Comparison of ENCODE assay signal across 30 cellular contexts in the genomic region with DNA sequence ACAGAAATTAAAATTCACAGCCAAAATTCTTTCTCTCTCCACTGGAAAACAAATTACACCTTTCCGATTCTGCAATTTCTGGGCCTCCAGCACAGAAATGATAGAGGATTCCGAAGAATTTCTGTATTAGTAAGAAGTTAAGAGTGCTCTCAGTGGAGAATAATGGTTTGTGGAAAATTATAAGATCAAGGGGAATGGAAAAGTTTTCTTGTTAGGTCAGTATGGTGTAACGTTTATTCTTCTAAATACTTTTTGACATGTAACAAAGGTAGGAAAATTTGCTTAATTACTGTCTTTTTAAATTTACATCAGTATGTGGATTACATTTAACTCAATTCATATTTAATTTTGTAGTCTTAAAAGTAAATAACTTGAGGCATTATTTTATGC.
DNase-seq lines count a peak whose midpoint lies in the region; ATAC-seq and TF ChIP-seq lines count a peak whose summit lies in the region.
"Had no signal": no experiment of that assay in that cellular context is flagged by ENCODE, and none has a peak within 500 bp of the region (broad histone marks: within the 10 kb centered on the region; RNA-seq: fewer than 3 reads in every experiment).

No MANE protein-coding gene starts in this region.

- peaks cover 54% of the 10 kb centered on the region for H3K4me1 ChIP-seq in HUES48 (ENCODE audit: control insufficient read depth, insufficient read depth, low read length)
- H3K4me1 ChIP-seq: parathyroid adenoma had no signal

- DNase-seq in activated T-cell treated with anti-CD3 and anti-CD28 coated beads, Interleukin-2, amount 50 U/mL, for 72 hours: no peak
- DNase-seq in activated T-cell treated with anti-CD3 and anti-CD28 coated beads, Interleukin-2, amount 50 U/mL, for 4 hours: no peak
- DNase-seq in type B pancreatic cell (ENCODE audit: extremely low spot score, unreplicated experiment): no peak
- no peak for DNase-seq in epidermal melanocyte (ENCODE audit: insufficient read length, low spot score)
- DNase-seq in DMS153 (lab: John Stamatoyannopoulos, UW): no peak
- DNase-seq: activated CD8-positive, alpha-beta memory T cell treated with anti-CD3 and anti-CD28 coated beads, Interleukin-2, amount 50 U/mL, for 4 hours; activated gamma-delta T cell; amygdala; C1 segment of cervical spinal cord; Calu3; cortex of kidney; EL; esophagus squamous epithelium; immature natural killer cell; KBM-7; left ventricle myocardium inferior; NCI-H1436 treated with DMSO at 0.1 percent for 48 hours; spleen; stimulated activated CD4-positive, alpha-beta T cell treated with anti-CD3 and anti-CD28 coated beads, Interleukin-4, amount 100 ng/mL, for 1 hour; T-helper 2 cell had no signal

- H3K9me3 ChIP-seq in HUES48 (ENCODE audit: control insufficient read depth, insufficient read depth, low read length): no peaks in the 10 kb centered on the region
- H3K9me3 ChIP-seq: left ventricle myocardium inferior, SJSA1, suprapubic skin had no signal

- TF ChIP-seq CTCF in brain (conservative IDR thresholded peaks at IDR 0.05) (no peak), type B pancreatic cell (conservative IDR thresholded peaks at IDR 0.05) (no peak)

- peak overlapping the region; percentile 56 for H3K27ac ChIP-seq in HUES48 (ENCODE audit: low read depth, low read length)
- H3K27ac ChIP-seq: esophagus squamous epithelium, hepatocyte, left ventricle myocardium inferior, parathyroid adenoma, right atrium auricular region, SJSA1, spleen, suprapubic skin had no signal

- peaks cover 3 to 17% of the 10 kb centered on the region in 2 donors for H3K36me3 Mint-ChIP-seq in activated T-cell treated with anti-CD3 and anti-CD28 coated beads, Interleukin-2, amount 50 U/mL, for 72 hours (ENCODE audit: insufficient read depth in 2 of 2)
- H3K36me3 Mint-ChIP-seq in activated T-cell treated with anti-CD3 and anti-CD28 coated beads, Interleukin-2, amount 50 U/mL, for 4 hours (ENCODE audit: insufficient read depth): no peaks in the 10 kb centered on the region
- no peaks in the 10 kb centered on the region for H3K36me3 Mint-ChIP-seq in brain
- H3K36me3 Mint-ChIP-seq in type B pancreatic cell: no peaks in the 10 kb centered on the region
- H3K36me3 Mint-ChIP-seq: mesothelial cell of epicardium had no signal

- H3K36me3 ChIP-seq in HUES48 (ENCODE audit: control insufficient read depth, insufficient read depth, low read length): no peaks in the 10 kb centered on the region
- H3K36me3 ChIP-seq: esophagus squamous epithelium, left ventricle myocardium inferior, right atrium auricular region, SJSA1, spleen, suprapubic skin had no signal

- peak overlapping the region; percentile 7; the same call in 1 of the 2 replicates for H3K4me3 ChIP-seq in HUES48 (ENCODE audit: low read depth, low read length)
- H3K4me3 ChIP-seq: esophagus squamous epithelium, hepatocyte, left ventricle myocardium inferior, right atrium auricular region, SJSA1, suprapubic skin had no signal

- no peak for ATAC-seq in activated T-cell treated with anti-CD3 and anti-CD28 coated beads, Interleukin-2, amount 50 U/mL, for 72 hours (replicated peaks in 1 of 2)
- no peak for ATAC-seq in activated T-cell treated with anti-CD3 and anti-CD28 coated beads, Interleukin-2, amount 50 U/mL, for 4 hours
- ATAC-seq: stimulated activated memory B cell treated with anti-CD40 and anti-IgM and Interleukin-4, amounts not matched to agents 10 μg/mL and 1 μg/mL and 100 μg/mL, for 72 hours had no signal

- peaks cover 43% of the 10 kb centered on the region for H3K27me3 ChIP-seq in HUES48 (ENCODE audit: control insufficient read depth, insufficient read depth, low read length)

- H3K27ac Mint-ChIP-seq in activated T-cell treated with anti-CD3 and anti-CD28 coated beads, Interleukin-2, amount 50 U/mL, for 72 hours: no peak overlapping the region
- H3K27ac Mint-ChIP-seq in brain (no peak overlapping the region), type B pancreatic cell (no peak overlapping the region)
- H3K27ac Mint-ChIP-seq: nephron; stimulated activated memory B cell treated with anti-CD40 and anti-IgM and Interleukin-4, amounts not matched to agents 10 μg/mL and 1 μg/mL and 100 μg/mL, for 72 hours had no signal

- peaks cover 50% of the 10 kb centered on the region for H3K27me3 Mint-ChIP-seq in activated T-cell treated with anti-CD3 and anti-CD28 coated beads, Interleukin-2, amount 50 U/mL, for 72 hours (ENCODE audit: low read depth)
- H3K27me3 Mint-ChIP-seq in activated T-cell treated with anti-CD3 and anti-CD28 coated beads, Interleukin-2, amount 50 U/mL, for 4 hours (ENCODE audit: low read depth): peaks cover 85% of the 10 kb centered on the region
- H3K27me3 Mint-ChIP-seq in brain (peaks cover 39% of the 10 kb centered on the region), type B pancreatic cell (peaks cover 92% of the 10 kb centered on the region)

- no peak overlapping the region for H3K9ac ChIP-seq in HUES48 (ENCODE audit: low read depth, low read length)
- H3K9ac ChIP-seq: parathyroid adenoma had no signal

- H3K4me1 Mint-ChIP-seq in activated T-cell treated with anti-CD3 and anti-CD28 coated beads, Interleukin-2, amount 50 U/mL, for 72 hours (ENCODE audit: low read depth): peaks cover 48% of the 10 kb centered on the region
- peaks cover 16% of the 10 kb centered on the region for H3K4me1 Mint-ChIP-seq in activated T-cell treated with anti-CD3 and anti-CD28 coated beads, Interleukin-2, amount 50 U/mL, for 4 hours (ENCODE audit: low read depth)
- H3K4me1 Mint-ChIP-seq in brain (peaks cover 44% of the 10 kb centered on the region), type B pancreatic cell (ENCODE audit: unreplicated experiment) (peaks cover 12% of the 10 kb centered on the region)

- H3K4me3 Mint-ChIP-seq in activated T-cell treated with anti-CD3 and anti-CD28 coated beads, Interleukin-2, amount 50 U/mL, for 72 hours: peak overlapping the region; percentile 8 to 69
- H3K4me3 Mint-ChIP-seq in activated T-cell treated with anti-CD3 and anti-CD28 coated beads, Interleukin-2, amount 50 U/mL, for 4 hours: no peak overlapping the region
- peak overlapping the region in 3 of 5 experiments; percentile 34 to 67 (median 56) for H3K4me3 Mint-ChIP-seq in brain
- peak overlapping the region; percentile 38 for H3K4me3 Mint-ChIP-seq in type B pancreatic cell
- H3K4me3 Mint-ChIP-seq: mesothelial cell of epicardium; nephron; stimulated activated memory B cell treated with anti-CD40 and anti-IgM and Interleukin-4, amounts not matched to agents 10 μg/mL and 1 μg/mL and 100 μg/mL, for 72 hours had no signal

- peaks cover 0 to 3% of the 10 kb centered on the region in 2 donors for H3K9me3 Mint-ChIP-seq in activated T-cell treated with anti-CD3 and anti-CD28 coated beads, Interleukin-2, amount 50 U/mL, for 72 hours
- H3K9me3 Mint-ChIP-seq in activated T-cell treated with anti-CD3 and anti-CD28 coated beads, Interleukin-2, amount 50 U/mL, for 4 hours: peaks cover 14% of the 10 kb centered on the region
- H3K9me3 Mint-ChIP-seq in brain (peaks cover 0 to 11% (median 7%) of the 10 kb centered on the region in 5 experiments), type B pancreatic cell (no peaks in the 10 kb centered on the region)
- H3K9me3 Mint-ChIP-seq: mesothelial cell of epicardium, nephron had no signal
